ENCODE assay signal across 16 cellular contexts in the genomic region with DNA sequence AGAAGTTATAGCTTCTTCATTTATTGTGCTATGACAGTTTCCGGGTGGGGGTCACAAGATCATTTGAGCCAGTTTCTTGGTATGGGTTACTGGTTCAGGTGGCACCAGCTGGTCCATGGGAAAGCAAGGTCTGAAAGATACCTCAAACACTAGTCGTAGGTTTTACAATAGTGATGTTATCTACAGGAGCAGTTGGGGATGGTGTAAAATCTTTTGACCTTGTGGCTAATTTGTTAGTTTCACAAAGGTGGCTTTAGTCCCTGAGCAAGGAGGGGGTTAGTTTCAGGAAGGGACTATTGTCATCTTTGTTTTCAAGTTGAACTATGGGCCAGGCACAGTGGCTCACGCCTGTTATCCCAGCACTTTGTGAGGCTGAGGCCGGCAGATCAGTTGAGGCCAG. TPM values are rescaled to one million over a fixed set of nuclear protein-coding genes. Genes with fewer than 3 reads are reported as not detected.
DNase-seq lines count a peak whose midpoint lies in the region; TF ChIP-seq lines count a peak whose summit lies in the region.
"Had no signal": no experiment of that assay in that cellular context is flagged by ENCODE, and none has a peak within 500 bp of the region (broad histone marks: within the 10 kb centered on the region; RNA-seq: fewer than 3 reads in every experiment).

No MANE protein-coding gene starts in this region.

- H4K20me1 ChIP-seq in MM.1S (ENCODE audit: insufficient read depth, low read length): no peaks in the 10 kb centered on the region

- H3K27me3 ChIP-seq in MM.1S (replicated peaks; ENCODE audit: insufficient read depth, low read length): no peaks in the 10 kb centered on the region
- no peaks in the 10 kb centered on the region for H3K27me3 ChIP-seq in mesendoderm (ENCODE audit: insufficient read depth, low read length, poor library complexity)

- no peak overlapping the region for H3K56ac ChIP-seq in mesendoderm (ENCODE audit: low read length)

- no peaks in the 10 kb centered on the region for H3K9me3 ChIP-seq in MM.1S (replicated peaks; ENCODE audit: insufficient read depth, low read length)
- H3K9me3 ChIP-seq: HAP-1 had no signal

- peaks cover 36% of the 10 kb centered on the region for H3F3A ChIP-seq in MM.1S (ENCODE audit: insufficient read depth, low read length)

- no peak overlapping the region for H3K23ac ChIP-seq in mesendoderm (ENCODE audit: low read length)

- WGBS in mesendoderm (ENCODE audit: extremely low coverage, insufficient coverage, low lambda C conversion rate): no CpG with 5 or more reads among the region's 4 CpGs

- DNase-seq in MM.1S: peak; percentile 77
- peak; percentile 22 for DNase-seq in RPMI8226
- peak; percentile 29 for DNase-seq in islet precursor cell
- no peak for DNase-seq in NCI-H69 (lab: John Stamatoyannopoulos, UW)
- DNase-seq in mesendoderm: no peak
- no peak for DNase-seq in epidermal melanocyte (ENCODE audit: insufficient read length, low spot score)
- DNase-seq: C1 segment of cervical spinal cord; Calu3; CD4-positive, alpha-beta memory T cell; COR-L47; DMS53; DMS79 treated with DMSO at 0.1 percent for 48 hours; GF-D8; HFFc6 had no signal

- H3K36me3 ChIP-seq in MM.1S (replicated peaks; ENCODE audit: insufficient read depth, low read length) (no peaks in the 10 kb centered on the region), mesendoderm (ENCODE audit: control insufficient read depth, insufficient read depth, low read length) (no peaks in the 10 kb centered on the region)
- H3K36me3 ChIP-seq: HAP-1 had no signal

- H3K4me3 ChIP-seq in MM.1S (ENCODE audit: low read length): no peak overlapping the region
- H3K4me3 ChIP-seq in mesendoderm (ENCODE audit: low read length): no peak overlapping the region
- H3K4me3 ChIP-seq: GM23338, HAP-1 had no signal

- no peak overlapping the region for H2BK15ac ChIP-seq in mesendoderm (replicated peaks; ENCODE audit: low read depth)

- H3K79me2 ChIP-seq in MM.1S (ENCODE audit: low read length) (peaks cover 5% of the 10 kb centered on the region; the same call in 1 of the 2 replicates), mesendoderm (ENCODE audit: control insufficient read depth, insufficient read depth, low read length) (no peaks in the 10 kb centered on the region)

- H3K27ac ChIP-seq in MM.1S (ENCODE audit: low read length) (peak overlapping the region; percentile 51; the same call in 1 of the 2 replicates), mesendoderm (ENCODE audit: low read depth, low read length) (no peak overlapping the region)

- TF ChIP-seq CTCF in MM.1S (IDR thresholded peaks at IDR 0.05; ENCODE audit: low read length): no peak

- no peak overlapping the region for H2BK5ac ChIP-seq in mesendoderm (ENCODE audit: low read length)

- H3K18ac ChIP-seq in mesendoderm (ENCODE audit: low read length): no peak overlapping the region

- peaks cover 33% of the 10 kb centered on the region for H3K4me1 ChIP-seq in MM.1S (ENCODE audit: low read length)
- no peaks in the 10 kb centered on the region for H3K4me1 ChIP-seq in mesendoderm (ENCODE audit: control insufficient read depth, low read depth, low read length)
- H3K4me1 ChIP-seq: HAP-1 had no signal

- H3K4me2 ChIP-seq in MM.1S (ENCODE audit: low read depth, low read length): peak overlapping the region; percentile 15; the same call in 1 of the 2 replicates
- H3K4me2 ChIP-seq in mesendoderm (ENCODE audit: low read length): no peak overlapping the region
- H3K4me2 ChIP-seq: GM23338 had no signal

- no peak overlapping the region for H2AK5ac ChIP-seq in mesendoderm (ENCODE audit: low read length)

- no peak overlapping the region for H4K8ac ChIP-seq in mesendoderm (ENCODE audit: low read depth, low read length)

- H2BK120ac ChIP-seq in mesendoderm (ENCODE audit: low read depth, low read length): no peak overlapping the region

- H3K79me1 ChIP-seq in mesendoderm (ENCODE audit: low read length): no peaks in the 10 kb centered on the region

- H3K9ac ChIP-seq in MM.1S (ENCODE audit: low read length) (no peak overlapping the region), mesendoderm (ENCODE audit: low read length) (no peak overlapping the region)

- no peak overlapping the region for H2AFZ ChIP-seq in MM.1S (ENCODE audit: low read length)
- H2AFZ ChIP-seq: GM23338 had no signal

- no peaks in the 10 kb centered on the region for H3K9me2 ChIP-seq in MM.1S (replicated peaks; ENCODE audit: insufficient read depth, low read length)

- H3K4ac ChIP-seq in mesendoderm (ENCODE audit: low read depth, low read length): no peak overlapping the region

- H4K5ac ChIP-seq in mesendoderm (ENCODE audit: low read length): no peak overlapping the region

RNA-seq across cellular contexts. Expression of gene CHST8, which starts 24.6 kb away (rescaled TPM):
- polyA plus RNA-seq in mesendoderm (2013, experiment 1 of 2): 1.2 TPM
- 1.3 TPM for polyA plus RNA-seq in mesendoderm (2013, experiment 2 of 2)
- polyA plus RNA-seq: CD4-positive, alpha-beta memory T cell had no signal

Comparison
In these comparisons a context has a peak if more than half of its experiments do, and no peak if none do; other contexts are left out.
1. DNase-seq: peak in MM.1S (single experiment), RPMI8226 (single experiment) and islet precursor cell (single experiment); none in NCI-H69 (single experiment), mesendoderm (single experiment) and epidermal melanocyte (single experiment).